ENCODE assay signal across 19 cellular contexts in the genomic region with DNA sequence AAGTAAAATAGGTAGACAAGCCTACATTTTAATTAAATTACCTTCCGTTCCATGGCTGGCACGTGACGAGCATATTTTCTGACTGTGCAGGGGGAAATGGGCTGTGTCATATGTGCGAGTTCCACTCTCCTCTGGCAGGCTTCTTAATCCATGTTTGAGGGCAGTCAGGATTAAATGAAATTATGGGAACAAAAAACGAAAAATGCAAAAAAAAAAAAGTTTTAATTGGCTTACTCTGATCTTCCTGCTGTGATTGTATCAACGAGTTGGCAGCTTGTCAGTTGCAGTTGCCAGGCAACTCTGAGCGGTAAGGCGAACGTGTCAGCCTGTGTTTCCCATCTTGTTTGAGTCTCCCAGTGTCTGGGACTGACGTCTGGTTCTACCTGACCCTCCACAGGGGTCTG.
DNase-seq lines count a peak whose midpoint lies in the region; ATAC-seq and TF ChIP-seq lines count a peak whose summit lies in the region.
"Had no signal": no experiment of that assay in that cellular context is flagged by ENCODE, and none has a peak within 500 bp of the region (broad histone marks: within the 10 kb centered on the region; RNA-seq: fewer than 3 reads in every experiment).

No MANE protein-coding gene starts in this region.

- H3K36me3 ChIP-seq in prostate gland (no peaks in the 10 kb centered on the region), left lung (no peaks in the 10 kb centered on the region)
- H3K36me3 ChIP-seq: neutrophil, Peyer's patch, vagina had no signal

- peak; percentile 14 for DNase-seq in NCI-H2227 (lab: John Stamatoyannopoulos, UW; ENCODE audit: unreplicated experiment)
- DNase-seq in NCI-H2227 treated with DMSO at 0.1 percent for 48 hours (lab: John Stamatoyannopoulos, UW) = no peak
- peak; percentile 80 for DNase-seq in NCI-H2171 treated with DMSO at 0.1 percent for 48 hours (lab: John Stamatoyannopoulos, UW)
- peak; percentile 84 for DNase-seq in choroid plexus epithelial cell (ENCODE audit: low read depth)
- peak; percentile 61 for DNase-seq in prostate gland (ENCODE audit: low spot score)
- no peak for DNase-seq in NCI-H2081 treated with DMSO at 0.1 percent for 48 hours (lab: John Stamatoyannopoulos, UW)
- DNase-seq in NCI-H526 (lab: John Stamatoyannopoulos, UW) = no peak
- DNase-seq in left lung = no peak
- DNase-seq: ACHN; activated CD8-positive, alpha-beta T cell treated with anti-CD3 and anti-CD28 coated beads, Interleukin-2, amount 10 ng/mL, durations not matched to agents 7 days and 5 days; activated naive CD8-positive, alpha-beta T cell treated with anti-CD3 and anti-CD28 coated beads, Interleukin-2, amount 50 U/mL, for 24 hours; GDM1; NCI-H1436 treated with DMSO at 0.1 percent for 48 hours; NCI-H510A treated with DMSO at 0.1 percent for 48 hours; Peyer's patch; right cardiac atrium had no signal

- ATAC-seq in left lung = no peak
- ATAC-seq: activated CD8-positive, alpha-beta T cell treated with anti-CD3 and anti-CD28 coated beads, Interleukin-2, amount 10 ng/mL, durations not matched to agents 7 days and 5 days; activated naive CD8-positive, alpha-beta T cell treated with anti-CD3 and anti-CD28 coated beads, Interleukin-2, amount 50 U/mL, for 24 hours; right cardiac atrium had no signal

- 14% methylated on average over 10 of the region's 10 CpGs for WGBS in prostate gland

- TF ChIP-seq CTCF in choroid plexus epithelial cell (conservative IDR thresholded peaks at IDR 0.05; ENCODE audit: low read depth, low read length) (no peak), prostate gland (IDR thresholded peaks at IDR 0.05) (no peak), left lung (IDR thresholded peaks at IDR 0.05) (no peak)

- no peaks in the 10 kb centered on the region for H3K4me1 ChIP-seq in prostate gland (replicated peaks)
- H3K4me1 ChIP-seq in left lung = no peaks in the 10 kb centered on the region
- H3K4me1 ChIP-seq: Peyer's patch had no signal

- no peaks in the 10 kb centered on the region for H3K27me3 ChIP-seq in prostate gland (replicated peaks; ENCODE audit: insufficient read depth)
- H3K27me3 ChIP-seq in left lung = peaks cover 0 to 5% of the 10 kb centered on the region in 2 donors
- H3K27me3 ChIP-seq: neutrophil, Peyer's patch, vagina had no signal

- H3K4me3 ChIP-seq in choroid plexus epithelial cell (ENCODE audit: low read depth, low read length) (no peak overlapping the region), prostate gland (no peak overlapping the region), left lung (no peak overlapping the region)
- H3K4me3 ChIP-seq: Peyer's patch, vagina had no signal

- no peaks in the 10 kb centered on the region for H3K9me3 ChIP-seq in prostate gland
- H3K9me3 ChIP-seq in left lung = peaks cover 0 to 2% of the 10 kb centered on the region in 2 donors
- H3K9me3 ChIP-seq: neutrophil, Peyer's patch, vagina had no signal

- H3K27ac ChIP-seq in prostate gland (no peak overlapping the region), left lung (no peak overlapping the region)
- H3K27ac ChIP-seq: KMS-11, neutrophil, Peyer's patch, vagina had no signal

- intact Hi-C loops in prostate gland (cut with DNase I) (no loop called here), left lung (cut with DNase I) (no loop called here)

- no peak for TF ChIP-seq POLR2A in prostate gland (IDR thresholded peaks at IDR 0.05)

Comparison
In these comparisons a context has a peak if more than half of its experiments do, and no peak if none do; other contexts are left out.
1. DNase-seq: peak in NCI-H2227 (single experiment), NCI-H2171 treated with DMSO at 0.1 percent for 48 hours (single experiment), choroid plexus epithelial cell (single experiment) and prostate gland (single experiment); none in NCI-H2227 treated with DMSO at 0.1 percent for 48 hours (single experiment), NCI-H2081 treated with DMSO at 0.1 percent for 48 hours (single experiment), NCI-H526 (0 of 2) and left lung (0 of 2).